14 cellular contexts compared by ENCODE assay signal in genomic region chr9:91729558-91729842, GRCh38.
"Had no signal": no experiment of that assay in that cellular context is flagged by ENCODE, and none has a peak within 500 bp of the region (broad histone marks: within the 10 kb centered on the region; RNA-seq: fewer than 3 reads in every experiment).

No MANE protein-coding gene starts in this region.

- H3K27ac ChIP-seq: ovary, SJSA1, suprapubic skin, upper lobe of left lung had no signal

- H3K27me3 ChIP-seq: ovary, SJSA1, suprapubic skin, upper lobe of left lung had no signal

- H3K9me3 ChIP-seq: ovary, SJSA1, suprapubic skin, upper lobe of left lung had no signal

- DNase-seq: activated CD4-positive, alpha-beta T cell treated with anti-CD3 and anti-CD28 coated beads, Interleukin-2, amount 10 ng/mL, durations not matched to agents 7 days and 5 days; activated gamma-delta T cell treated with Interleukin-2 at 50 U/mL for 16 hours; anterior cingulate cortex; endodermal cell; hypothalamus; kidney; ovary; stimulated activated CD4-positive, alpha-beta T cell treated with anti-CD3 and anti-CD28 coated beads, Interleukin-4, amount 100 ng/mL, for 4 hours; stimulated activated CD8-positive, alpha-beta memory T cell treated with anti-CD3 and anti-CD28 coated beads, Interleukin-4, amount 100 ng/mL, for 48 hours; stimulated activated naive CD4-positive, alpha-beta T cell treated with Interleukin-2 at 50 U/mL for 16 hours; SW 1271; upper lobe of left lung had no signal

- H3K4me3 ChIP-seq: ovary, SJSA1, suprapubic skin, upper lobe of left lung had no signal

- H3K36me3 ChIP-seq: ovary, SJSA1, upper lobe of left lung had no signal

- H3K4me1 ChIP-seq: upper lobe of left lung had no signal
